In genomic region chr15:45343258-45343860, GRCh38 we compare ENCODE assay signal across 23 cellular contexts. TPM values are rescaled to one million over a fixed set of nuclear protein-coding genes. Genes with fewer than 3 reads are reported as not detected.
"Had no signal": no experiment of that assay in that cellular context is flagged by ENCODE, and none has a peak within 500 bp of the region (broad histone marks: within the 10 kb centered on the region; RNA-seq: fewer than 3 reads in every experiment).

No MANE protein-coding gene starts in this region.

- H3K4me1 ChIP-seq: SJSA1 had no signal

- ATAC-seq: activated CD4-positive, CD25-positive, alpha-beta regulatory T cell treated with anti-CD3 and anti-CD28 coated beads, Interleukin-2, amount 50 U/mL, for 24 hours; activated CD8-positive, alpha-beta T cell treated with anti-CD3 and anti-CD28 coated beads for 36 hours; activated T-cell treated with anti-CD3 and anti-CD28 coated beads, Interleukin-2, amount 50 U/mL, for 72 hours; SK-N-SH treated with all-trans-retinoic acid at 6 μM for 48 hours had no signal

- H3K9me3 ChIP-seq: SJSA1 had no signal

- FAIRE-seq: RCC 7860 had no signal

- DNase-seq: activated CD4-positive, alpha-beta T cell treated with anti-CD3 and anti-CD28 coated beads for 4 hours; activated CD8-positive, alpha-beta memory T cell treated with anti-CD3 and anti-CD28 coated beads, Interleukin-2, amount 50 U/mL, for 4 hours; activated CD8-positive, alpha-beta T cell treated with anti-CD3 and anti-CD28 coated beads for 36 hours; activated gamma-delta T cell treated with Interleukin-2 at 50 U/mL for 16 hours; activated naive CD4-positive, alpha-beta T cell treated with anti-CD3 and anti-CD28 coated beads, Interleukin-2, amount 10 ng/mL, durations not matched to agents 7 days and 5 days; activated naive CD8-positive, alpha-beta T cell treated with anti-CD3 and anti-CD28 coated beads for 36 hours; activated T-cell treated with anti-CD3 and anti-CD28 coated beads, Interleukin-2, amount 50 U/mL, for 72 hours; Karpas-422; MM.1S; NCI-H1105 treated with DMSO at 0.1 percent for 48 hours; NCI-H1436 treated with DMSO at 0.1 percent for 48 hours; NCI-H187; NCI-H2081 treated with DMSO at 0.1 percent for 48 hours; NCI-H446 treated with DMSO at 0.1 percent for 48 hours; NCI-H524 treated with DMSO at 0.1 percent for 48 hours; NCI-H774; OCI-M1; SHP77; SW 1271 had no signal

- H3K4me3 ChIP-seq: SJSA1 had no signal

- H3K27ac ChIP-seq: SJSA1 had no signal

- H3K36me3 ChIP-seq: SJSA1 had no signal

RNA-seq across cellular contexts. Expression of gene GATM, which starts 35.0 kb away (rescaled TPM):
- total RNA-seq: SJSA1 had no signal
